In genomic region chr2:3316456-3317276, GRCh38 we compare ENCODE assay signal across 2 cellular contexts.
TF ChIP-seq lines count a peak whose summit lies in the region.

No MANE protein-coding gene starts in this region.

TF ChIP-seq in K562, 482 proteins besides CTCF, POLR2A, EP300 and RAD21:
- no peak for TF ChIP-seq HEY1 (CRISPR knock-in tag; IDR thresholded peaks at IDR 0.05; ENCODE audit: borderline replicate concordance)
- TF ChIP-seq CHD4 (IDR thresholded peaks at IDR 0.05; ENCODE audit: insufficient read depth, insufficient replicate concordance, low read depth, low read length, poor library complexity, severe bottlenecking) = peak; percentile 86
- no peak for TF ChIP-seq CEBPZ (IDR thresholded peaks at IDR 0.05; ENCODE audit: borderline replicate concordance, low read depth, low read length)
- peak; percentile 99 for TF ChIP-seq ZKSCAN1 (IDR thresholded peaks at IDR 0.05; ENCODE audit: low read depth, low read length)
- TF ChIP-seq CUX1 (CRISPR knock-in tag; IDR thresholded peaks at IDR 0.05) = no peak
- no peak for TF ChIP-seq TAF7 (tag; IDR thresholded peaks at IDR 0.05)
- TF ChIP-seq MAFG (tag; conservative IDR thresholded peaks at IDR 0.05) = no peak
- no peak for TF ChIP-seq KAT8 (IDR thresholded peaks at IDR 0.05; ENCODE audit: low read depth)
- TF ChIP-seq ETV5 (CRISPR knock-in tag; IDR thresholded peaks at IDR 0.05; ENCODE audit: low read depth) = no peak
- TF ChIP-seq POLR2AphosphoS2 (IDR thresholded peaks at IDR 0.05; ENCODE audit: low read length) = no peak
- peak; percentile 38; the same call in 1 of the 2 replicates for TF ChIP-seq MAX (CRISPR knock-in tag; IDR thresholded peaks at IDR 0.05)
- no peak for TF ChIP-seq SMAD1 (IDR thresholded peaks at IDR 0.05; ENCODE audit: low read depth, low read length, partially characterized antibody)
- TF ChIP-seq CBX1 (IDR thresholded peaks at IDR 0.05; ENCODE audit: low read depth) = peak; percentile 42; the same call in 1 of the 2 replicates
- no peak for TF ChIP-seq POLR3G (IDR thresholded peaks at IDR 0.05; ENCODE audit: extremely low read depth, insufficient read length, insufficient replicate concordance)

TF ChIP-seq in HepG2, 621 proteins besides CTCF, POLR2A, EP300 and RAD21:
- TF ChIP-seq ZNF790 (CRISPR knock-in tag; IDR thresholded peaks at IDR 0.05; ENCODE audit: borderline replicate concordance) (no peak), AGO2 (optimal IDR thresholded peaks at IDR 0.05; ENCODE audit: low read depth, low read length) (peak; percentile 40), ZNF83 (CRISPR knock-in tag; IDR thresholded peaks at IDR 0.05; ENCODE audit: borderline replicate concordance) (no peak), ZZZ3 (CRISPR knock-in tag; IDR thresholded peaks at IDR 0.05; ENCODE audit: borderline replicate concordance) (0 out of 2 replicates have a peak, but pooled peaks have one; percentile 65), ZNF446 (CRISPR knock-in tag; IDR thresholded peaks at IDR 0.05) (no peak), DPF2 (CRISPR knock-in tag; IDR thresholded peaks at IDR 0.05; ENCODE audit: borderline replicate concordance, low read depth) (peak; percentile 56), CBX1 (IDR thresholded peaks at IDR 0.05; ENCODE audit: low read depth) (peak; percentile 28), THAP11 (CRISPR knock-in tag; IDR thresholded peaks at IDR 0.05) (no peak), MNT (IDR thresholded peaks at IDR 0.05) (peak; percentile 48; the same call in 1 of the 2 replicates), FOXA1 (IDR thresholded peaks at IDR 0.05) (no peak), FOXA1 (CRISPR knock-in tag; IDR thresholded peaks at IDR 0.05) (no peak), ZMYM3 (CRISPR knock-in tag; IDR thresholded peaks at IDR 0.05) (0 out of 2 replicates have a peak, but pooled peaks have one; percentile 25), MAFK (conservative IDR thresholded peaks at IDR 0.05 in 1 of 2, IDR thresholded peaks at IDR 0.05 in 1 of 2; ENCODE audit: low read length in 2 of 2) (0 out of 4 replicates have a peak, but pooled peaks of 1 of the 2 experiments have one; percentile 21), ZNF563 (CRISPR knock-in tag; IDR thresholded peaks at IDR 0.05) (no peak), BRCA1 (CRISPR knock-in tag; IDR thresholded peaks at IDR 0.05) (no peak), ATF7 (IDR thresholded peaks at IDR 0.05) (no peak), ATF7 (CRISPR knock-in tag; IDR thresholded peaks at IDR 0.05) (0 out of 2 replicates have a peak, but pooled peaks have one; percentile 42), MTA1 (CRISPR knock-in tag; IDR thresholded peaks at IDR 0.05; ENCODE audit: borderline replicate concordance) (peak; percentile 52; the same call in 1 of the 2 replicates), ZBTB4 (CRISPR knock-in tag; IDR thresholded peaks at IDR 0.05; ENCODE audit: borderline replicate concordance) (0 out of 2 replicates have a peak, but pooled peaks have one; percentile 38), ZNF572 (CRISPR knock-in tag; IDR thresholded peaks at IDR 0.05) (no peak), SRSF1 (optimal IDR thresholded peaks at IDR 0.05; ENCODE audit: low read depth, low read length) (no peak), ARHGAP35 (CRISPR knock-in tag; IDR thresholded peaks at IDR 0.05; ENCODE audit: borderline replicate concordance) (no peak), RORA (CRISPR knock-in tag; IDR thresholded peaks at IDR 0.05) (no peak), ZKSCAN1 (IDR thresholded peaks at IDR 0.05; ENCODE audit: low read length) (peak; percentile 99), ZNF609 (CRISPR knock-in tag; IDR thresholded peaks at IDR 0.05; ENCODE audit: borderline replicate concordance) (0 out of 2 replicates have a peak, but pooled peaks have one; percentile 39), CHD4 (IDR thresholded peaks at IDR 0.05; ENCODE audit: borderline replicate concordance, low read length) (peak; percentile 89), HMGXB4 (CRISPR knock-in tag; IDR thresholded peaks at IDR 0.05; ENCODE audit: borderline replicate concordance in 1 of 2, low read depth in 1 of 2) (0 out of 4 replicates have a peak, but pooled peaks of 1 of the 2 experiments have one; percentile 23), HNF1A (IDR thresholded peaks at IDR 0.05; ENCODE audit: low read depth) (no peak), HNF1A (CRISPR knock-in tag; IDR thresholded peaks at IDR 0.05; ENCODE audit: borderline replicate concordance) (peak; percentile 23; the same call in 1 of the 2 replicates), ZMYM2 (CRISPR knock-in tag; IDR thresholded peaks at IDR 0.05) (peak; percentile 96), ZNF691 (CRISPR knock-in tag; IDR thresholded peaks at IDR 0.05; ENCODE audit: borderline replicate concordance, low read depth) (0 out of 2 replicates have a peak, but pooled peaks have one; percentile 39)
TF ChIP-seq in HepG2: peak in this region for 17.
